In the genomic region with DNA sequence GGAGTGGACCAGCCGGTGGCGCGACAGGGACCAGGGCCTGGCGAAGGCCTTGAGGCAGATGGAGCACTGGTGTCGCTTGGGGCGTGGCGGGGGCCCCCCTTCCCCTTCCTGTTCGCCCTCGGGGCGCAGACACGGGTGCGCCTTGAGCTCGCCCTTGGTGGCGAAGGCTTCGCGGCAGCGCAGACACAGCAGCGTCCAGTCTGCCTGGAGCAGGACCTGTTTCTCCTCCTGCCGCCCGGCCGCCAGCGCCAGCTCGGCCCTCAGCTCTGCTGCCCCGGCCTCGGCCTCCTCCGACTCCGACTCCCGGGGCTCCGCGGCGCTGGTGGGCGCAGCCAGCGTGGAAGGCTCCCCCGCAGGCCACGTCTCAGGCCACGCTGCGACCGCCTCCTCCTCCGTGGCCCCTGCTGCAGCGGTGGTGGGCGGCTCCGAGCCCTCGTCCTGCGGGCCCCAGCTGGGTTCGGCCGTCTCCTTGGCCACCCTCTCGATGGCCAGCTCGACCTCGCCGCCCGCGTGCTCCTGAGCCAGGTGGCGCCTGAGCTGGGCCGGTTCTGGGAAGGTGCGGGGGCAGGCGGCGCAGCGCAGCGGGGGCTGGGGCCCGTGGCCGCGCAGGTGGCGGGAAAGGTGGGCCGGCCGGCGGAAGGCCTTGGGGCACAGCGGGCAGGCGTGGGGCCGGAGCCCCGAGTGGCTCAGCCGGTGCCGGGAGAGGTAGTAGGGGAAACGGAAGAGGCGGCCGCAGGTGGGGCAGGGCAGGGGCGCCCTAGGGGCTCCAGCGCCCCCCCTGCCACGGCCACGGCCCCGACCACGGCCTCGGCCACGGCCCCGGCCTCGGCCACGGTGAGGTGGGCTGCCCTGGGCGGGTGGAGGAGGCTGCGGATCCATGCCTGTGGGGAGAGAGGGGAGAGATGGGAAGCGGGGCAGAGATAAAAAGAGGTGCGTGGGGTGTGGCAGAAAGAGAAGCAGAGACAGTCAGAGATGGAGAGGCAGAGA, we compare ENCODE assay signal across 6 cellular contexts. TPM values are rescaled to one million over a fixed set of nuclear protein-coding genes. Genes with fewer than 3 reads are reported as not detected.
A peak's percentile ranks its signal among the peaks of the same experiment; 100 is the strongest.
DNase-seq lines count a peak whose midpoint lies in the region; ATAC-seq and TF ChIP-seq lines count a peak whose summit lies in the region.

No MANE protein-coding gene starts in this region.

- ATAC-seq in CD8-positive, alpha-beta T cell = no peak
- no peak for ATAC-seq in HG02759 (IDR thresholded peaks at IDR 0.05; ENCODE audit: unreplicated experiment)

- no peak overlapping the region for H2AK5ac ChIP-seq in mesendoderm (ENCODE audit: low read length)

- peaks cover 8% of the 10 kb centered on the region for H3K79me2 ChIP-seq in mesendoderm (ENCODE audit: control insufficient read depth, insufficient read depth, low read length)

- H3K27ac Mint-ChIP-seq in CD8-positive, alpha-beta T cell = peak overlapping the region; percentile 93
- H3K27ac Mint-ChIP-seq in activated CD4-positive, alpha-beta memory T cell treated with anti-CD3 and anti-CD28 coated beads, Interleukin-2, amount 10 ng/mL, durations not matched to agents 7 days and 5 days = peak overlapping the region; percentile 71

- CTCF ChIA-PET in CD8-positive, alpha-beta T cell (lab: Charles Lee) = no interaction called here
- CTCF ChIA-PET in activated CD4-positive, alpha-beta memory T cell treated with anti-CD3 and anti-CD28 coated beads, Interleukin-2, amount 10 ng/mL, durations not matched to agents 7 days and 5 days (lab: Charles Lee) = no interaction called here

- no peak overlapping the region for H4K5ac ChIP-seq in mesendoderm (ENCODE audit: low read length)

- no peak overlapping the region for H2BK5ac ChIP-seq in mesendoderm (ENCODE audit: low read length)

- H3K9me3 Mint-ChIP-seq in CD8-positive, alpha-beta T cell = no peaks in the 10 kb centered on the region
- H3K9me3 Mint-ChIP-seq in activated CD4-positive, alpha-beta memory T cell treated with anti-CD3 and anti-CD28 coated beads, Interleukin-2, amount 10 ng/mL, durations not matched to agents 7 days and 5 days = no peaks in the 10 kb centered on the region

- peaks cover 4% of the 10 kb centered on the region for H3K79me1 ChIP-seq in mesendoderm (ENCODE audit: low read length)

- H3K4me2 ChIP-seq in mesendoderm (ENCODE audit: low read length) = peak overlapping the region; percentile 72

- peak overlapping the region; percentile 91 for H3K4me3 Mint-ChIP-seq in CD8-positive, alpha-beta T cell
- H3K4me3 Mint-ChIP-seq in activated CD4-positive, alpha-beta memory T cell treated with anti-CD3 and anti-CD28 coated beads, Interleukin-2, amount 10 ng/mL, durations not matched to agents 7 days and 5 days = peak overlapping the region; percentile 84

- H2BK120ac ChIP-seq in mesendoderm (ENCODE audit: low read depth, low read length) = no peak overlapping the region

- no peaks in the 10 kb centered on the region for H3K27me3 Mint-ChIP-seq in CD8-positive, alpha-beta T cell (ENCODE audit: low read depth)
- H3K27me3 Mint-ChIP-seq in activated CD4-positive, alpha-beta memory T cell treated with anti-CD3 and anti-CD28 coated beads, Interleukin-2, amount 10 ng/mL, durations not matched to agents 7 days and 5 days = no peaks in the 10 kb centered on the region

- no peak overlapping the region for H3K23ac ChIP-seq in mesendoderm (ENCODE audit: low read length)

- peak overlapping the region; percentile 90 for H3K56ac ChIP-seq in mesendoderm (ENCODE audit: low read length)

- DNase-seq in CD8-positive, alpha-beta T cell = no peak
- no peak for DNase-seq in activated CD4-positive, alpha-beta memory T cell treated with anti-CD3 and anti-CD28 coated beads, Interleukin-2, amount 10 ng/mL, durations not matched to agents 7 days and 5 days
- DNase-seq in mesendoderm = no peak
- no peak for DNase-seq in SIG-M5 treated with dmso at 0.1 percent for 504 hours (lab: John Stamatoyannopoulos, UW; ENCODE audit: unreplicated experiment)
- no peak for DNase-seq in DMS153 (lab: John Stamatoyannopoulos, UW)

- no peaks in the 10 kb centered on the region for H3K27me3 ChIP-seq in CD8-positive, alpha-beta T cell (ENCODE audit: insufficient read depth, low read length)
- H3K27me3 ChIP-seq in mesendoderm (ENCODE audit: insufficient read depth, low read length, poor library complexity) = no peaks in the 10 kb centered on the region

- H4K8ac ChIP-seq in mesendoderm (ENCODE audit: low read depth, low read length) = no peak overlapping the region

- H3K4ac ChIP-seq in mesendoderm (ENCODE audit: low read depth, low read length) = no peak overlapping the region

- WGBS in mesendoderm (ENCODE audit: extremely low coverage, insufficient coverage, low lambda C conversion rate) = no CpG with 5 or more reads among the region's 90 CpGs

- peaks cover 21% of the 10 kb centered on the region for H3K4me1 Mint-ChIP-seq in CD8-positive, alpha-beta T cell (ENCODE audit: low read depth)
- H3K4me1 Mint-ChIP-seq in activated CD4-positive, alpha-beta memory T cell treated with anti-CD3 and anti-CD28 coated beads, Interleukin-2, amount 10 ng/mL, durations not matched to agents 7 days and 5 days = peaks cover 20% of the 10 kb centered on the region

- no peak for TF ChIP-seq CTCF in CD8-positive, alpha-beta T cell (IDR thresholded peaks at IDR 0.05)

- H2BK15ac ChIP-seq in mesendoderm (replicated peaks; ENCODE audit: low read depth) = no peak overlapping the region

- no peak overlapping the region for H3K18ac ChIP-seq in mesendoderm (ENCODE audit: low read length)

- no peak overlapping the region for H3K27ac ChIP-seq in CD8-positive, alpha-beta T cell (ENCODE audit: low read depth, low read length)
- H3K27ac ChIP-seq in mesendoderm (ENCODE audit: low read depth, low read length) = no peak overlapping the region

- no peak overlapping the region for H3K4me3 ChIP-seq in CD8-positive, alpha-beta T cell (ENCODE audit: low read depth, low read length)
- H3K4me3 ChIP-seq in mesendoderm (ENCODE audit: low read length) = no peak overlapping the region

- no peaks in the 10 kb centered on the region for H3K9me3 ChIP-seq in CD8-positive, alpha-beta T cell (ENCODE audit: low read length)

- POLR2A ChIA-PET in CD8-positive, alpha-beta T cell (lab: Charles Lee) = no interaction called here
- POLR2A ChIA-PET in activated CD4-positive, alpha-beta memory T cell treated with anti-CD3 and anti-CD28 coated beads, Interleukin-2, amount 10 ng/mL, durations not matched to agents 7 days and 5 days (lab: Charles Lee) = no interaction called here

- intact Hi-C loops in CD8-positive, alpha-beta T cell (cut with DNase I, micrococcal nuclease) = no loop called here

- H3K36me3 ChIP-seq in CD8-positive, alpha-beta T cell (ENCODE audit: insufficient read depth, low read length) = no peaks in the 10 kb centered on the region
- H3K36me3 ChIP-seq in mesendoderm (ENCODE audit: control insufficient read depth, insufficient read depth, low read length) = peaks cover 7% of the 10 kb centered on the region

- H3K9ac ChIP-seq in mesendoderm (ENCODE audit: low read length) = peak overlapping the region; percentile 82

- peaks cover 16% of the 10 kb centered on the region for H3K36me3 Mint-ChIP-seq in CD8-positive, alpha-beta T cell
- H3K36me3 Mint-ChIP-seq in activated CD4-positive, alpha-beta memory T cell treated with anti-CD3 and anti-CD28 coated beads, Interleukin-2, amount 10 ng/mL, durations not matched to agents 7 days and 5 days (ENCODE audit: low read depth) = peaks cover 9% of the 10 kb centered on the region

- peaks cover 16% of the 10 kb centered on the region for H3K4me1 ChIP-seq in CD8-positive, alpha-beta T cell (ENCODE audit: insufficient read depth, low read length)
- no peaks in the 10 kb centered on the region for H3K4me1 ChIP-seq in mesendoderm (ENCODE audit: control insufficient read depth, low read depth, low read length)

RNA-seq across cellular contexts. Expression of a gene that starts 1.6 kb away (rescaled TPM):
- total RNA-seq in CD8-positive, alpha-beta T cell = 1 to 10 TPM; 5.7 to 6.1 TPM
- 1 to 10 TPM; 6.4 to 6.6 TPM for total RNA-seq in activated CD4-positive, alpha-beta memory T cell treated with anti-CD3 and anti-CD28 coated beads, Interleukin-2, amount 10 ng/mL, durations not matched to agents 7 days and 5 days
- 13.5 TPM for polyA plus RNA-seq in mesendoderm (2013, experiment 1 of 2)
- 13.6 TPM for polyA plus RNA-seq in mesendoderm (2013, experiment 2 of 2)

RNA-seq across cellular contexts. Expression of a gene that starts 20.3 kb away (rescaled TPM):
- 1 to 10 TPM; 6.7 to 8.4 TPM for total RNA-seq in CD8-positive, alpha-beta T cell
- total RNA-seq in activated CD4-positive, alpha-beta memory T cell treated with anti-CD3 and anti-CD28 coated beads, Interleukin-2, amount 10 ng/mL, durations not matched to agents 7 days and 5 days = 10 to 100 TPM; 10.9 to 11.7 TPM
- polyA plus RNA-seq in mesendoderm (2013, experiment 1 of 2) = 13.5 TPM
- polyA plus RNA-seq in mesendoderm (2013, experiment 2 of 2) = 13.7 TPM

RNA-seq across cellular contexts. Expression of a gene that starts 21.0 kb away (rescaled TPM):
- 1 to 10 TPM; 6.2 to 6.6 TPM for total RNA-seq in CD8-positive, alpha-beta T cell
- total RNA-seq in activated CD4-positive, alpha-beta memory T cell treated with anti-CD3 and anti-CD28 coated beads, Interleukin-2, amount 10 ng/mL, durations not matched to agents 7 days and 5 days = 10 to 100 TPM; 35.4 to 37.3 TPM
- polyA plus RNA-seq in mesendoderm (2013, experiment 1 of 2) = 1.8 TPM
- 1.8 TPM for polyA plus RNA-seq in mesendoderm (2013, experiment 2 of 2)

RNA-seq across cellular contexts. Expression of a gene that starts 26.4 kb away (rescaled TPM):
- total RNA-seq in CD8-positive, alpha-beta T cell = 10 to 100 TPM; 11.0 to 12.6 TPM
- total RNA-seq in activated CD4-positive, alpha-beta memory T cell treated with anti-CD3 and anti-CD28 coated beads, Interleukin-2, amount 10 ng/mL, durations not matched to agents 7 days and 5 days = 10 to 100 TPM; 15.3 to 15.4 TPM
- polyA plus RNA-seq in mesendoderm (2013, experiment 1 of 2) = 4.8 TPM
- polyA plus RNA-seq in mesendoderm (2013, experiment 2 of 2) = 4.8 TPM

RNA-seq across cellular contexts. Expression of a gene that starts 33.7 kb away (rescaled TPM):
- not detected for total RNA-seq in CD8-positive, alpha-beta T cell
- not detected for total RNA-seq in activated CD4-positive, alpha-beta memory T cell treated with anti-CD3 and anti-CD28 coated beads, Interleukin-2, amount 10 ng/mL, durations not matched to agents 7 days and 5 days
- polyA plus RNA-seq in mesendoderm (2013, experiment 1 of 2) = not detected
- 0.20 TPM for polyA plus RNA-seq in mesendoderm (2013, experiment 2 of 2)

Comparison
In these comparisons a context has a peak if more than half of its experiments do, and no peak if none do; other contexts are left out.
1. RNA of a gene that starts 21.0 kb away (total RNA-seq): 35.4 to 37.3 TPM in activated CD4-positive, alpha-beta memory T cell treated with anti-CD3 and anti-CD28 coated beads, Interleukin-2, amount 10 ng/mL, durations not matched to agents 7 days and 5 days; 6.2 to 6.6 TPM in CD8-positive, alpha-beta T cell; every median in the first group is over 4 times any median in the second.